Comparison of ENCODE assay signal across 8 cellular contexts in the genomic region with DNA sequence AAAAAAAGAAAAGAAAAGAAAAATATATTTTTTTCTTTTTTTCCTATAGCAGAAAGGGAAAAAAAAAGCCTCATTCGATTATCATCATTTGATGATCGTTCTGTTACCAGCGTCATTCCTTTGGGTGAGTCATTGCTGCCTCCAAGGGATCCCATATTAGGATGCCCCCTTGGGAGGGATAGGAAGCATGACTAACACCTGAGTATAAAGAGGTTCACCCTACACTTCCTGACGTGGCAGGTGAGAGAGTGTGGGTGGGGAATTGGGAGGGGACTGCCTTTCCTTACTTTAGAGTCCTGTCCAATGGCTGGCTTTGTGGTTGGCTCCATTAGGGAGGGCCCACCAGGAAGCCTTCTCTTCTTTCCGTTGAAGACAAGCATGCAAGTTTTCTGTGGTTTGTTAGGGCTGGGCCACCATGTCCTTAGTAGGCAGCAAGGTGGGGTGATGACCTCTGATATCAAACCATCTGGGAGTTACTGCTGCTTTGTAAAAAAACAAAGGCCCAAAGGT. TPM values are rescaled to one million over a fixed set of nuclear protein-coding genes. Genes with fewer than 3 reads are reported as not detected.
DNase-seq lines count a peak whose midpoint lies in the region; ATAC-seq and TF ChIP-seq lines count a peak whose summit lies in the region.

No MANE protein-coding gene starts in this region.

- no peak overlapping the region for H2AFZ ChIP-seq in smooth muscle cell (ENCODE audit: low read depth)

- H3K27me3 ChIP-seq in Peyer's patch = no peaks in the 10 kb centered on the region
- H3K27me3 ChIP-seq in smooth muscle cell (ENCODE audit: low read depth) = no peaks in the 10 kb centered on the region

- no peaks in the 10 kb centered on the region for H3K36me3 ChIP-seq in Peyer's patch
- H3K36me3 ChIP-seq in smooth muscle cell (ENCODE audit: low read depth) = no peaks in the 10 kb centered on the region

- H3K9me3 ChIP-seq in Peyer's patch = no peaks in the 10 kb centered on the region
- H3K9me3 ChIP-seq in smooth muscle cell (replicated peaks; ENCODE audit: low read depth) = no peaks in the 10 kb centered on the region

- H3K9ac ChIP-seq in smooth muscle cell (ENCODE audit: low read depth) = no peak overlapping the region

- TF ChIP-seq POLR2A in Peyer's patch (IDR thresholded peaks at IDR 0.05) = no peak

- no peak for ATAC-seq in HG03039 (IDR thresholded peaks at IDR 0.05; ENCODE audit: unreplicated experiment)

- H3K27ac ChIP-seq in Peyer's patch = peak overlapping the region in 3 of 4 donors; percentile 7 to 77 (median 29)
- H3K27ac ChIP-seq in smooth muscle cell (ENCODE audit: low read depth) = peak overlapping the region; percentile 55

- DNase-seq in GM04503 (ENCODE audit: low read depth) (peak; percentile 56), Peyer's patch (peak in 1 of 3 donors; percentile 67), cardiac fibroblast (ENCODE audit: low read depth in 2 of 2) (peak; percentile 59 to 93), smooth muscle cell (lab: John Stamatoyannopoulos, UW; ENCODE audit: unreplicated experiment) (no peak), Kasumi-1 (lab: John Stamatoyannopoulos, UW) (no peak), NCI-H1105 treated with DMSO at 0.1 percent for 48 hours (lab: John Stamatoyannopoulos, UW) (no peak), NCI-H2227 treated with DMSO at 0.1 percent for 48 hours (lab: John Stamatoyannopoulos, UW) (no peak)

- H3K4me3 ChIP-seq in Peyer's patch = no peak overlapping the region
- H3K4me3 ChIP-seq in cardiac fibroblast (replicated peaks in 1 of 2; ENCODE audit: low read depth in 2 of 2, low read length in 2 of 2) = no peak overlapping the region
- H3K4me3 ChIP-seq in smooth muscle cell = no peak overlapping the region

- WGBS in smooth muscle cell (ENCODE audit: low lambda C conversion rate) = 28% methylated on average over 5 of the region's 5 CpGs

- H3F3A ChIP-seq in smooth muscle cell (ENCODE audit: low read depth) = no peaks in the 10 kb centered on the region

- H3K4me1 ChIP-seq in Peyer's patch (peaks cover 0 to 11% (median 11%) of the 10 kb centered on the region in 4 donors), smooth muscle cell (ENCODE audit: low read depth) (no peaks in the 10 kb centered on the region)

- TF ChIP-seq CTCF in Peyer's patch (IDR thresholded peaks at IDR 0.05) (no peak), cardiac fibroblast (IDR thresholded peaks at IDR 0.05; ENCODE audit: low read depth, low read length) (no peak), smooth muscle cell (IDR thresholded peaks at IDR 0.05; ENCODE audit: borderline replicate concordance, insufficient read depth, poor library complexity, severe bottlenecking) (no peak)

- no peaks in the 10 kb centered on the region for H4K20me1 ChIP-seq in smooth muscle cell (ENCODE audit: low read depth)

- no peak overlapping the region for H3K4me2 ChIP-seq in smooth muscle cell

- no peaks in the 10 kb centered on the region for H3K79me2 ChIP-seq in smooth muscle cell (ENCODE audit: low read depth)

RNA-seq across cellular contexts. Expression of a gene that starts 56.1 kb away (rescaled TPM):
- 100 to 1,000 TPM in 1 of 4 donors, 10 to 100 TPM in 3; 46.4 to 126 (median 55.9) TPM for total RNA-seq in Peyer's patch
- total RNA-seq in smooth muscle cell = 33.7 and 50.2 TPM in 2 replicates
- 12.8 and 16.3 TPM in 2 replicates for polyA plus RNA-seq in smooth muscle cell

Comparison
In these comparisons a context has a peak if more than half of its experiments do, and no peak if none do; other contexts are left out.
1. DNase-seq: peak in GM04503 (single experiment) and cardiac fibroblast (2 of 2); none in smooth muscle cell (single experiment), Kasumi-1 (0 of 2), NCI-H1105 treated with DMSO at 0.1 percent for 48 hours (single experiment) and NCI-H2227 treated with DMSO at 0.1 percent for 48 hours (single experiment).